ENCODE assay signal across 1 cellular context in genomic region chr21:29221259-29221744, GRCh38.
TF ChIP-seq lines count a peak whose summit lies in the region.

No MANE protein-coding gene starts in this region.

TF ChIP-seq in SK-N-SH treated with all-trans-retinoic acid at 6 μM for 48 hours, 23 proteins besides CTCF, POLR2A, EP300 and RAD21 (continued from another document):
- TF ChIP-seq TSHZ2 (CRISPR knock-in tag; IDR thresholded peaks at IDR 0.05) = no peak
- no peak for TF ChIP-seq CSDC2 (CRISPR knock-in tag; IDR thresholded peaks at IDR 0.05)
- no peak for TF ChIP-seq OSR1 (CRISPR knock-in tag; IDR thresholded peaks at IDR 0.05)
- TF ChIP-seq BACH2 (CRISPR knock-in tag; IDR thresholded peaks at IDR 0.05; ENCODE audit: borderline replicate concordance) = no peak
- TF ChIP-seq ARNTL (CRISPR knock-in tag; IDR thresholded peaks at IDR 0.05; ENCODE audit: borderline replicate concordance, low read depth) = no peak
- TF ChIP-seq ZNF565 (CRISPR knock-in tag; conservative IDR thresholded peaks at IDR 0.05; ENCODE audit: low read depth) = no peak
- no peak for TF ChIP-seq ZC3H10 (CRISPR knock-in tag; IDR thresholded peaks at IDR 0.05)
TF ChIP-seq in SK-N-SH treated with all-trans-retinoic acid at 6 μM for 48 hours: peak in this region for 0.
